ENCODE assay signal across 7 cellular contexts in genomic region chr16:21656795-21657768, GRCh38. TPM values are rescaled to one million over a fixed set of nuclear protein-coding genes. Genes with fewer than 3 reads are reported as not detected.
DNase-seq lines count a peak whose midpoint lies in the region; ATAC-seq and TF ChIP-seq lines count a peak whose summit lies in the region.

No MANE protein-coding gene starts in this region.

- 28% methylated on average over 4 of the region's 4 CpGs for WGBS in smooth muscle cell (ENCODE audit: low lambda C conversion rate)

- no peak overlapping the region for H3K4me2 ChIP-seq in smooth muscle cell

- H3K27ac ChIP-seq in smooth muscle cell (ENCODE audit: low read depth): no peak overlapping the region

- H2AFZ ChIP-seq in smooth muscle cell (ENCODE audit: low read depth): no peak overlapping the region

- H3F3A ChIP-seq in smooth muscle cell (ENCODE audit: low read depth): no peaks in the 10 kb centered on the region

- no peaks in the 10 kb centered on the region for H3K4me1 ChIP-seq in smooth muscle cell (ENCODE audit: low read depth)

- H3K9me3 Mint-ChIP-seq in activated T-helper 1 cell treated with anti-CD3 and anti-CD28 coated beads, Interleukin-12 subunit alpha, Interleukin-12 subunit beta, Interleukin-2, Interleukin-4 antibody, amounts not matched to agents 30 ng/mL and 10 ng/mL and 1 ng/mL, durations not matched to agents 14 hours and 24 hours and 36 hours: no peaks in the 10 kb centered on the region

- H3K36me3 Mint-ChIP-seq in activated T-helper 1 cell treated with anti-CD3 and anti-CD28 coated beads, Interleukin-12 subunit alpha, Interleukin-12 subunit beta, Interleukin-2, Interleukin-4 antibody, amounts not matched to agents 30 ng/mL and 10 ng/mL and 1 ng/mL, durations not matched to agents 14 hours and 24 hours and 36 hours (ENCODE audit: low read depth): peaks cover 18% of the 10 kb centered on the region

- H3K9me3 ChIP-seq in smooth muscle cell (replicated peaks; ENCODE audit: low read depth): no peaks in the 10 kb centered on the region

- peaks cover 7% of the 10 kb centered on the region for H3K36me3 ChIP-seq in smooth muscle cell (ENCODE audit: low read depth)

- peak; percentile 6 for DNase-seq in DMS153 (lab: John Stamatoyannopoulos, UW)
- DNase-seq in NCI-H2227 treated with DMSO at 0.1 percent for 48 hours (lab: John Stamatoyannopoulos, UW): peak; percentile 71
- peak; percentile 32 for DNase-seq in activated T-helper 1 cell treated with anti-CD3 and anti-CD28 coated beads, Interleukin-12 subunit alpha, Interleukin-12 subunit beta, Interleukin-2, Interleukin-4 antibody, amounts not matched to agents 30 ng/mL and 10 ng/mL and 1 ng/mL, durations not matched to agents 14 hours and 24 hours and 36 hours (ENCODE audit: low spot score)
- peak; percentile 68 for DNase-seq in globus pallidus (ENCODE audit: low spot score)
- DNase-seq in smooth muscle cell (lab: John Stamatoyannopoulos, UW; ENCODE audit: unreplicated experiment): no peak

- ATAC-seq in GM21529 (IDR thresholded peaks at IDR 0.05; ENCODE audit: unreplicated experiment): peak; percentile 51
- no peak for ATAC-seq in GM19397 (IDR thresholded peaks at IDR 0.05; ENCODE audit: unreplicated experiment)

- intact Hi-C loops in activated T-helper 1 cell treated with anti-CD3 and anti-CD28 coated beads, Interleukin-12 subunit alpha, Interleukin-12 subunit beta, Interleukin-2, Interleukin-4 antibody, amounts not matched to agents 30 ng/mL and 10 ng/mL and 1 ng/mL, durations not matched to agents 14 hours and 24 hours and 36 hours (cut with micrococcal nuclease): loop anchor here (1.0 kb wide), 2 partner anchors 12 to 51 kb away; no protein-coding TSS in a partner anchor

- H3K9ac ChIP-seq in smooth muscle cell (ENCODE audit: low read depth): no peak overlapping the region

- H3K27me3 Mint-ChIP-seq in activated T-helper 1 cell treated with anti-CD3 and anti-CD28 coated beads, Interleukin-12 subunit alpha, Interleukin-12 subunit beta, Interleukin-2, Interleukin-4 antibody, amounts not matched to agents 30 ng/mL and 10 ng/mL and 1 ng/mL, durations not matched to agents 14 hours and 24 hours and 36 hours (ENCODE audit: insufficient read depth): peaks cover 4% of the 10 kb centered on the region

- H4K20me1 ChIP-seq in smooth muscle cell (ENCODE audit: low read depth): peaks cover 31% of the 10 kb centered on the region

- peaks cover 4% of the 10 kb centered on the region for H3K79me2 ChIP-seq in smooth muscle cell (ENCODE audit: low read depth)

- TF ChIP-seq CTCF in smooth muscle cell (IDR thresholded peaks at IDR 0.05; ENCODE audit: borderline replicate concordance, insufficient read depth, poor library complexity, severe bottlenecking): peak; percentile 71

- H3K4me1 Mint-ChIP-seq in activated T-helper 1 cell treated with anti-CD3 and anti-CD28 coated beads, Interleukin-12 subunit alpha, Interleukin-12 subunit beta, Interleukin-2, Interleukin-4 antibody, amounts not matched to agents 30 ng/mL and 10 ng/mL and 1 ng/mL, durations not matched to agents 14 hours and 24 hours and 36 hours (ENCODE audit: low read depth): peaks cover 33% of the 10 kb centered on the region

- no peak overlapping the region for H3K27ac Mint-ChIP-seq in activated T-helper 1 cell treated with anti-CD3 and anti-CD28 coated beads, Interleukin-12 subunit alpha, Interleukin-12 subunit beta, Interleukin-2, Interleukin-4 antibody, amounts not matched to agents 30 ng/mL and 10 ng/mL and 1 ng/mL, durations not matched to agents 14 hours and 24 hours and 36 hours

- no peaks in the 10 kb centered on the region for H3K27me3 ChIP-seq in smooth muscle cell (ENCODE audit: low read depth)

- H3K4me3 Mint-ChIP-seq in activated T-helper 1 cell treated with anti-CD3 and anti-CD28 coated beads, Interleukin-12 subunit alpha, Interleukin-12 subunit beta, Interleukin-2, Interleukin-4 antibody, amounts not matched to agents 30 ng/mL and 10 ng/mL and 1 ng/mL, durations not matched to agents 14 hours and 24 hours and 36 hours: no peak overlapping the region

- H3K4me3 ChIP-seq in smooth muscle cell: no peak overlapping the region

RNA-seq across cellular contexts. Expression of gene IGSF6, which starts 4.7 kb away (rescaled TPM):
- not detected in 2 replicates for total RNA-seq in activated T-helper 1 cell treated with anti-CD3 and anti-CD28 coated beads, Interleukin-12 subunit alpha, Interleukin-12 subunit beta, Interleukin-2, Interleukin-4 antibody, amounts not matched to agents 30 ng/mL and 10 ng/mL and 1 ng/mL, durations not matched to agents 14 hours and 24 hours and 36 hours
- not detected in 2 replicates for total RNA-seq in smooth muscle cell
- 0.06 and 0.13 TPM in 2 replicates for polyA plus RNA-seq in smooth muscle cell

RNA-seq across cellular contexts. Expression of gene OTOA, which starts 6.7 kb away (rescaled TPM):
- total RNA-seq in activated T-helper 1 cell treated with anti-CD3 and anti-CD28 coated beads, Interleukin-12 subunit alpha, Interleukin-12 subunit beta, Interleukin-2, Interleukin-4 antibody, amounts not matched to agents 30 ng/mL and 10 ng/mL and 1 ng/mL, durations not matched to agents 14 hours and 24 hours and 36 hours: 0.10 TPM in 1 of 2 replicates, not detected in the other
- total RNA-seq in smooth muscle cell: 0.31 TPM in 1 of 2 replicates, not detected in the other
- not detected in 2 replicates for polyA plus RNA-seq in smooth muscle cell

RNA-seq across cellular contexts. Expression of gene METTL9, which starts 57.7 kb away (rescaled TPM):
- total RNA-seq in activated T-helper 1 cell treated with anti-CD3 and anti-CD28 coated beads, Interleukin-12 subunit alpha, Interleukin-12 subunit beta, Interleukin-2, Interleukin-4 antibody, amounts not matched to agents 30 ng/mL and 10 ng/mL and 1 ng/mL, durations not matched to agents 14 hours and 24 hours and 36 hours: 58.8 and 64.9 TPM in 2 replicates
- 157 and 211 TPM in 2 replicates for total RNA-seq in smooth muscle cell
- 97.5 and 104 TPM in 2 replicates for polyA plus RNA-seq in smooth muscle cell
